9 cellular contexts compared by ENCODE assay signal in genomic region chr11:122101625-122102291, GRCh38. TPM values are rescaled to one million over a fixed set of nuclear protein-coding genes. Genes with fewer than 3 reads are reported as not detected.
DNase-seq lines count a peak whose midpoint lies in the region; ATAC-seq and TF ChIP-seq lines count a peak whose summit lies in the region.
"Had no signal": no experiment of that assay in that cellular context is flagged by ENCODE, and none has a peak within 500 bp of the region (broad histone marks: within the 10 kb centered on the region; RNA-seq: fewer than 3 reads in every experiment).

No MANE protein-coding gene starts in this region.

- peak overlapping the region; percentile 78 for H3K27ac ChIP-seq in SJCRH30

- H3K36me3 Mint-ChIP-seq in nephron progenitor cell (ENCODE audit: low read depth), result no peaks in the 10 kb centered on the region
- H3K36me3 Mint-ChIP-seq: mesothelial cell of epicardium had no signal

- no peak overlapping the region for H3K27ac Mint-ChIP-seq in nephron progenitor cell
- H3K27ac Mint-ChIP-seq: mesothelial cell of epicardium had no signal

- H3K4me3 ChIP-seq in SJCRH30 (peak overlapping the region; percentile 68), fibroblast of the aortic adventitia (ENCODE audit: low read depth, low read length) (peak overlapping the region; percentile 64)

- H3K4me3 Mint-ChIP-seq in nephron progenitor cell, result no peak overlapping the region
- H3K4me3 Mint-ChIP-seq: mesothelial cell of epicardium had no signal

- ATAC-seq in HG03159 (IDR thresholded peaks at IDR 0.05; ENCODE audit: unreplicated experiment) (no peak), HG02642 (IDR thresholded peaks at IDR 0.05; ENCODE audit: poor library complexity, unreplicated experiment) (no peak)

- H3K27me3 ChIP-seq in SJCRH30, result no peaks in the 10 kb centered on the region

- no peaks in the 10 kb centered on the region for H3K9me3 ChIP-seq in SJCRH30 (replicated peaks)

- H3K4me1 Mint-ChIP-seq in nephron progenitor cell, result peaks cover 14% of the 10 kb centered on the region

- peaks cover 31% of the 10 kb centered on the region for H3K27me3 Mint-ChIP-seq in nephron progenitor cell (ENCODE audit: low read depth, poor library complexity)

- no peaks in the 10 kb centered on the region for H3K4me1 ChIP-seq in SJCRH30

- DNase-seq in GM03348 (ENCODE audit: low spot score) (peak; percentile 62), SJCRH30 (peak; percentile 73 to 85), fibroblast of the aortic adventitia (ENCODE audit: low read depth) (peak; percentile 89), nephron progenitor cell (peak; percentile 55)
- DNase-seq in activated naive CD4-positive, alpha-beta T cell treated with Interleukin-2 at 50 U/mL for 16 hours, result no peak
- no peak for DNase-seq in stimulated activated naive CD4-positive, alpha-beta T cell treated with Interleukin-2 at 50 U/mL for 16 hours (lab: John Stamatoyannopoulos, UW)

- H3K9me3 Mint-ChIP-seq in nephron progenitor cell, result no peaks in the 10 kb centered on the region
- H3K9me3 Mint-ChIP-seq: mesothelial cell of epicardium had no signal

- TF ChIP-seq CTCF in fibroblast of the aortic adventitia (IDR thresholded peaks at IDR 0.05; ENCODE audit: insufficient read depth, low read length) (peak; percentile 67), nephron progenitor cell (IDR thresholded peaks at IDR 0.05) (peak; percentile 49)

- no peaks in the 10 kb centered on the region for H3K36me3 ChIP-seq in SJCRH30

RNA-seq across cellular contexts. Expression of gene BLID, which starts 14.3 kb away (rescaled TPM):
- total RNA-seq in SJCRH30 (2014; rRNA removed; shearing (Covaris generic)), result not detected in 2 replicates
- total RNA-seq in fibroblast of the aortic adventitia (ENCODE audit: low replicate concordance), result 2.1 and 30.6 TPM in 2 replicates

Comparison
In these comparisons a context has a peak if more than half of its experiments do, and no peak if none do; other contexts are left out.
1. DNase-seq: peak in GM03348 (single experiment), SJCRH30 (2 of 2), fibroblast of the aortic adventitia (single experiment) and nephron progenitor cell (single experiment); none in activated naive CD4-positive, alpha-beta T cell treated with Interleukin-2 at 50 U/mL for 16 hours (single experiment) and stimulated activated naive CD4-positive, alpha-beta T cell treated with Interleukin-2 at 50 U/mL for 16 hours (single experiment).